Comparison of ENCODE assay signal across 8 cellular contexts in the genomic region with DNA sequence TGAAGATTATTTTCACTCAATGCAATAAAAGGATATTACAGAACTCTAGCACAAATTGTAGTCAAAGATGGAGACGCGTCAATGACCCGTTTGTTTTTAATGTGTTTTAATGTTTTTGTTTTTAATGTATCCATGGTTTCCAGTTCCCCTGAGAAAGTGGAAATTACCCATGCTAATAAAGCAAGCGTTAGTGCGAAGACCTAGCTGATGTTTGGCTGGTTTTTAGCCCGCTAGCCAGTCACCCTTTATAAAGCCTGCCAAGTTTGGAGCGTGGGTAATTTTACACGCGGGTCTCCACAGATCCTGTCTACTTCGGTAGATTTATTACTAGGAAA. TPM values are rescaled to one million over a fixed set of nuclear protein-coding genes. Genes with fewer than 3 reads are reported as not detected.
A peak's percentile ranks its signal among the peaks of the same experiment; 100 is the strongest.
DNase-seq lines count a peak whose midpoint lies in the region; ATAC-seq and TF ChIP-seq lines count a peak whose summit lies in the region.

No MANE protein-coding gene starts in this region.

- H3K27me3 ChIP-seq in OCI-LY1 (ENCODE audit: insufficient read depth, low read length) (no peaks in the 10 kb centered on the region), mucosa of rectum (ENCODE audit: control insufficient read depth in 2 of 2, insufficient read depth in 2 of 2, low read length in 2 of 2) (no peaks in the 10 kb centered on the region)
- no peaks in the 10 kb centered on the region for H3K27me3 ChIP-seq in effector memory CD4-positive, alpha-beta T cell (replicated peaks; ENCODE audit: control insufficient read depth, insufficient read depth, low read length, poor library complexity, severe bottlenecking)

- peak overlapping the region; percentile 100 for H3K4me3 Mint-ChIP-seq in activated T-cell treated with anti-CD3 and anti-CD28 coated beads, Interleukin-2, amount 50 U/mL, for 24 hours

- peaks cover 12% of the 10 kb centered on the region for H3K79me2 ChIP-seq in OCI-LY1 (ENCODE audit: insufficient read depth, low read length)

- H3K9ac ChIP-seq in OCI-LY1 (ENCODE audit: low read length): peak overlapping the region; percentile 82
- peak overlapping the region; percentile 96 to 100 for H3K9ac ChIP-seq in mucosa of rectum (ENCODE audit: low read depth in 1 of 2, low read length in 2 of 2)

- H3K9me3 ChIP-seq in OCI-LY1 (ENCODE audit: low read length) (no peaks in the 10 kb centered on the region), mucosa of rectum (ENCODE audit: control insufficient read depth in 2 of 2, low read length in 2 of 2) (no peaks in the 10 kb centered on the region)
- H3K9me3 ChIP-seq in effector memory CD4-positive, alpha-beta T cell (ENCODE audit: control insufficient read depth, low read length): no peaks in the 10 kb centered on the region

- H3K4me3 ChIP-seq in OCI-LY1 (ENCODE audit: low read depth, low read length, poor library complexity, severe bottlenecking) (peak overlapping the region; percentile 78), mucosa of rectum (ENCODE audit: low read length in 2 of 2) (peak overlapping the region; percentile 91 to 99)
- peak overlapping the region; percentile 82 for H3K4me3 ChIP-seq in effector memory CD4-positive, alpha-beta T cell (ENCODE audit: insufficient read depth, low read depth, low read length, poor library complexity, severe bottlenecking)

- peaks cover 34% of the 10 kb centered on the region for H3K36me3 Mint-ChIP-seq in activated T-cell treated with anti-CD3 and anti-CD28 coated beads, Interleukin-2, amount 50 U/mL, for 24 hours (ENCODE audit: low read depth)

- no peaks in the 10 kb centered on the region for H4K20me1 ChIP-seq in OCI-LY1 (ENCODE audit: insufficient read depth, low read length)

- H3F3A ChIP-seq in OCI-LY1 (ENCODE audit: insufficient read depth, low read length): no peaks in the 10 kb centered on the region

- peak overlapping the region; percentile 82 for H2AFZ ChIP-seq in OCI-LY1 (ENCODE audit: low read length)

- H3K4me1 Mint-ChIP-seq in activated T-cell treated with anti-CD3 and anti-CD28 coated beads, Interleukin-2, amount 50 U/mL, for 24 hours (ENCODE audit: low read depth): peaks cover 42% of the 10 kb centered on the region

- DNase-seq in activated T-cell treated with anti-CD3 and anti-CD28 coated beads, Interleukin-2, amount 50 U/mL, for 24 hours: no peak
- DNase-seq in activated T-cell treated with anti-CD3 and anti-CD28 coated beads for 4 hours: no peak
- no peak for DNase-seq in effector memory CD4-positive, alpha-beta T cell
- DNase-seq in stimulated activated naive CD4-positive, alpha-beta T cell treated with Interleukin-2 at 50 U/mL for 16 hours (lab: John Stamatoyannopoulos, UW): no peak
- DNase-seq in occipital lobe (lab: John Stamatoyannopoulos, UW): no peak

- H3K27ac ChIP-seq in OCI-LY1 (ENCODE audit: low read depth, low read length, poor library complexity, severe bottlenecking): no peak overlapping the region
- peak overlapping the region; percentile 95 for H3K27ac ChIP-seq in effector memory CD4-positive, alpha-beta T cell (ENCODE audit: insufficient read depth, low read length, poor library complexity, severe bottlenecking)
- H3K27ac ChIP-seq in mucosa of rectum (ENCODE audit: low read depth in 2 of 2, low read length in 2 of 2): peak overlapping the region; percentile 95 to 97

- peak overlapping the region; percentile 76 for H3K4me2 ChIP-seq in OCI-LY1 (ENCODE audit: low read length)

- H3K9me3 Mint-ChIP-seq in activated T-cell treated with anti-CD3 and anti-CD28 coated beads, Interleukin-2, amount 50 U/mL, for 24 hours: no peaks in the 10 kb centered on the region

- ATAC-seq in HG02973 (IDR thresholded peaks at IDR 0.05; ENCODE audit: unreplicated experiment): peak; percentile 30

- no peak for TF ChIP-seq CTCF in OCI-LY1 (IDR thresholded peaks at IDR 0.05; ENCODE audit: low read length)

- peaks cover 30% of the 10 kb centered on the region for H3K4me1 ChIP-seq in OCI-LY1 (ENCODE audit: insufficient read depth, low read length, severe bottlenecking)
- H3K4me1 ChIP-seq in effector memory CD4-positive, alpha-beta T cell (ENCODE audit: control insufficient read depth, insufficient read depth, low read length, poor library complexity, severe bottlenecking): peaks cover 12% of the 10 kb centered on the region
- peaks cover 18 to 21% of the 10 kb centered on the region in 2 donors for H3K4me1 ChIP-seq in mucosa of rectum (ENCODE audit: control insufficient read depth in 2 of 2, insufficient read depth in 2 of 2, low read length in 2 of 2)

- peak overlapping the region; percentile 100 for H3K27ac Mint-ChIP-seq in activated T-cell treated with anti-CD3 and anti-CD28 coated beads, Interleukin-2, amount 50 U/mL, for 24 hours

- no peaks in the 10 kb centered on the region for H3K9me2 ChIP-seq in OCI-LY1 (ENCODE audit: low read depth, low read length)

- no peaks in the 10 kb centered on the region for H3K36me3 ChIP-seq in OCI-LY1 (ENCODE audit: insufficient read depth, low read length)
- H3K36me3 ChIP-seq in effector memory CD4-positive, alpha-beta T cell (ENCODE audit: control insufficient read depth, insufficient read depth, low read length): no peaks in the 10 kb centered on the region
- peaks cover 0 to 3% of the 10 kb centered on the region in 2 donors for H3K36me3 ChIP-seq in mucosa of rectum (ENCODE audit: control insufficient read depth in 2 of 2, insufficient read depth in 2 of 2, low read length in 2 of 2)

- no peaks in the 10 kb centered on the region for H3K27me3 Mint-ChIP-seq in activated T-cell treated with anti-CD3 and anti-CD28 coated beads, Interleukin-2, amount 50 U/mL, for 24 hours

RNA-seq across cellular contexts. Expression of gene CHMP1B, which starts 0.4 kb away (rescaled TPM):
- 68.8 TPM for total RNA-seq in occipital lobe

RNA-seq across cellular contexts. Expression of gene MPPE1, which starts 57.3 kb away (rescaled TPM):
- 17.6 TPM for total RNA-seq in occipital lobe
